ENCODE assay signal across 13 cellular contexts in genomic region chr12:6294533-6295186, GRCh38. TPM values are rescaled to one million over a fixed set of nuclear protein-coding genes. Genes with fewer than 3 reads are reported as not detected.
DNase-seq lines count a peak whose midpoint lies in the region; ATAC-seq, FAIRE-seq and TF ChIP-seq lines count a peak whose summit lies in the region.
"Had no signal": no experiment of that assay in that cellular context is flagged by ENCODE, and none has a peak within 500 bp of the region (broad histone marks: within the 10 kb centered on the region; RNA-seq: fewer than 3 reads in every experiment).

No MANE protein-coding gene starts in this region.

- BruUV-seq in PC-3 (replicated peaks; lab: Mats Ljungman, UMichigan) (TSS peak; percentile 93), endothelial cell of umbilical vein (replicated peaks; lab: Mats Ljungman, UMichigan) (TSS peak; percentile 40)

- no peak for DNase-seq in CD14-positive monocyte (ENCODE audit: low spot score)
- no peak for DNase-seq in PC-3
- DNase-seq in endothelial cell of umbilical vein (ENCODE audit: low read depth, low spot score) = no peak
- no peak for DNase-seq in NAMALWA (ENCODE audit: low spot score)
- DNase-seq in hepatic stellate cell (ENCODE audit: low spot score) = no peak
- no peak for DNase-seq in sigmoid colon
- no peak for DNase-seq in activated naive CD4-positive, alpha-beta T cell treated with anti-CD3 and anti-CD28 coated beads for 36 hours
- DNase-seq: activated CD4-positive, CD25-positive, alpha-beta regulatory T cell treated with anti-CD3 and anti-CD28 coated beads, Interleukin-2, amount 50 U/mL, for 72 hours; activated naive CD4-positive, alpha-beta T cell; stimulated activated CD8-positive, alpha-beta memory T cell treated with anti-CD3 and anti-CD28 coated beads, Interleukin-4, amount 100 ng/mL, for 48 hours had no signal

- H3K9me3 ChIP-seq in PC-3 (ENCODE audit: low read length) (no peaks in the 10 kb centered on the region), endothelial cell of umbilical vein (replicated peaks; ENCODE audit: control insufficient read depth, insufficient read depth, low read length) (no peaks in the 10 kb centered on the region), mucosa of rectum (ENCODE audit: control insufficient read depth in 2 of 2, low read length in 2 of 2) (no peaks in the 10 kb centered on the region), sigmoid colon (no peaks in the 10 kb centered on the region)

- CTCF ChIA-PET in PC-3 (lab: Charles Lee) = interaction anchor here (0.6 to 0.7 kb wide), 2 partner anchors 8 to 245 kb away, joined by 3 to 7 read pairs; no protein-coding TSS in a partner anchor
- CTCF ChIA-PET in endothelial cell of umbilical vein (lab: Charles Lee) = interaction anchor here (0.6 to 2.0 kb wide), 6 partner anchors 8 to 103 kb away, joined by 3 to 10 read pairs (median 4); no protein-coding TSS in a partner anchor
- CTCF ChIA-PET in activated naive CD4-positive, alpha-beta T cell treated with anti-CD3 and anti-CD28 coated beads for 36 hours (lab: Charles Lee) = interaction anchor here (1.0 kb wide), 1 partner anchor 10 kb away, joined by 3 read pairs; no protein-coding TSS in a partner anchor

- intact Hi-C loops in CD14-positive monocyte (cut with micrococcal nuclease) (no loop called here), PC-3 (cut with micrococcal nuclease) (loop anchor here (5.0 kb wide), 1 partner anchor 43 kb away; no protein-coding TSS in a partner anchor), endothelial cell of umbilical vein (cut with micrococcal nuclease) (loop anchor here (1.0 kb wide), 2 partner anchors 8 to 29 kb away; no protein-coding TSS in a partner anchor), sigmoid colon (cut with DNase I) (no loop called here)
- intact Hi-C loops in activated naive CD4-positive, alpha-beta T cell treated with anti-CD3 and anti-CD28 coated beads for 36 hours (cut with micrococcal nuclease) = no loop called here

- H3K4me3 Mint-ChIP-seq in CD14-positive monocyte = peak overlapping the region in 1 of 2 donors; percentile 13
- no peak overlapping the region for H3K4me3 Mint-ChIP-seq in activated naive CD4-positive, alpha-beta T cell treated with anti-CD3 and anti-CD28 coated beads for 36 hours

- H3K27me3 ChIP-seq in PC-3 (ENCODE audit: low read length) (no peaks in the 10 kb centered on the region), endothelial cell of umbilical vein (ENCODE audit: control insufficient read depth in 2 of 2, insufficient read depth in 2 of 2, low read length in 2 of 2) (no peaks in the 10 kb centered on the region), mucosa of rectum (ENCODE audit: control insufficient read depth in 2 of 2, insufficient read depth in 2 of 2, low read length in 2 of 2) (no peaks in the 10 kb centered on the region), sigmoid colon (no peaks in the 10 kb centered on the region)

- POLR2A ChIA-PET in PC-3 (lab: Charles Lee; ENCODE audit: unreplicated experiment) = interaction anchor here (0.6 to 1.0 kb wide), 6 partner anchors 9 to 94 kb away, joined by 3 to 13 read pairs (median 3); no protein-coding TSS in a partner anchor
- POLR2A ChIA-PET in endothelial cell of umbilical vein (lab: Charles Lee) = no interaction called here

- H3K4me2 ChIP-seq in PC-3 (ENCODE audit: low read length) (peak overlapping the region; percentile 45), endothelial cell of umbilical vein (ENCODE audit: insufficient read depth, low read length) (no peak overlapping the region)

- H3K36me3 ChIP-seq in PC-3 (ENCODE audit: low read depth, low read length) (no peaks in the 10 kb centered on the region), endothelial cell of umbilical vein (ENCODE audit: control insufficient read depth in 2 of 2, extremely low read depth in 1 of 2, insufficient read depth in 2 of 2, low read length in 2 of 2) (no peaks in the 10 kb centered on the region), mucosa of rectum (ENCODE audit: control insufficient read depth in 2 of 2, insufficient read depth in 2 of 2, low read length in 2 of 2) (no peaks in the 10 kb centered on the region), sigmoid colon (no peaks in the 10 kb centered on the region)
- H3K36me3 ChIP-seq: HAP-1 had no signal

- H3K9me1 ChIP-seq in endothelial cell of umbilical vein (replicated peaks; ENCODE audit: control insufficient read depth, extremely low read depth, insufficient read depth, low read length) = no peaks in the 10 kb centered on the region

- TF ChIP-seq EP300 in sigmoid colon (IDR thresholded peaks at IDR 0.05) = no peak

- TF ChIP-seq POLR2A in endothelial cell of umbilical vein (IDR thresholded peaks at IDR 0.05; ENCODE audit: low read depth, low read length) (no peak), sigmoid colon (IDR thresholded peaks at IDR 0.05) (no peak)

- H4K20me1 ChIP-seq in PC-3 (ENCODE audit: low read length) (no peaks in the 10 kb centered on the region), endothelial cell of umbilical vein (replicated peaks; ENCODE audit: control insufficient read depth, extremely low read depth, insufficient read depth, low read length) (no peaks in the 10 kb centered on the region)

- no peak overlapping the region for H3K4me3 ChIP-seq in PC-3 (ENCODE audit: low read length)
- H3K4me3 ChIP-seq in endothelial cell of umbilical vein (replicated peaks in 1 of 3; ENCODE audit: insufficient read depth in 1 of 3, low read depth in 1 of 3, low read length in 3 of 3) = no peak overlapping the region
- peak overlapping the region; percentile 51 to 59 for H3K4me3 ChIP-seq in mucosa of rectum (ENCODE audit: low read length in 2 of 2)
- H3K4me3 ChIP-seq in sigmoid colon = no peak overlapping the region
- H3K4me3 ChIP-seq: HAP-1 had no signal

- peaks cover 0 to 7% (median 3%) of the 10 kb centered on the region in 3 donors for H3K27me3 Mint-ChIP-seq in CD14-positive monocyte (ENCODE audit: low read depth in 3 of 3)
- H3K27me3 Mint-ChIP-seq in activated naive CD4-positive, alpha-beta T cell treated with anti-CD3 and anti-CD28 coated beads for 36 hours (ENCODE audit: low read depth) = no peaks in the 10 kb centered on the region

- dilution Hi-C loops in endothelial cell of umbilical vein (cut with MboI; ENCODE audit: extremely low pct_ligation_motif_present, low sequenced_read_pairs) = no loop called here

- no peaks in the 10 kb centered on the region for H3F3A ChIP-seq in PC-3 (ENCODE audit: low read length, unreplicated experiment)

- peaks cover 13% of the 10 kb centered on the region for H3K4me1 Mint-ChIP-seq in CD14-positive monocyte
- no peaks in the 10 kb centered on the region for H3K4me1 Mint-ChIP-seq in activated naive CD4-positive, alpha-beta T cell treated with anti-CD3 and anti-CD28 coated beads for 36 hours (ENCODE audit: low read depth)

- no peak for TF ChIP-seq CTCF in CD14-positive monocyte (IDR thresholded peaks at IDR 0.05)
- no peak for TF ChIP-seq CTCF in PC-3 (conservative IDR thresholded peaks at IDR 0.05; ENCODE audit: low read depth, low read length)
- TF ChIP-seq CTCF in endothelial cell of umbilical vein (IDR thresholded peaks at IDR 0.05; ENCODE audit: extremely low read depth in 1 of 2, insufficient read depth in 1 of 2, low read depth in 1 of 2, low read length in 2 of 2) = no peak
- no peak for TF ChIP-seq CTCF in sigmoid colon (IDR thresholded peaks at IDR 0.05)

- no peak for FAIRE-seq in endothelial cell of umbilical vein (lab: Jason Lieb, UNC)

- H3K27ac ChIP-seq in PC-3 (ENCODE audit: low read length) = peak overlapping the region; percentile 90
- H3K27ac ChIP-seq in endothelial cell of umbilical vein (ENCODE audit: insufficient read depth, low read depth, low read length) = peak overlapping the region; percentile 74
- peak overlapping the region; percentile 96 to 98 for H3K27ac ChIP-seq in mucosa of rectum (ENCODE audit: low read depth in 2 of 2, low read length in 2 of 2)
- peak overlapping the region in 2 of 4 donors; percentile 50 to 53 for H3K27ac ChIP-seq in sigmoid colon
- H3K27ac ChIP-seq: HL-60 had no signal

- H2AFZ ChIP-seq in PC-3 (ENCODE audit: low read length) (no peak overlapping the region), endothelial cell of umbilical vein (ENCODE audit: low read depth, low read length) (peak overlapping the region; percentile 19)

- peak overlapping the region; percentile 4 to 79 (median 51) for H3K27ac Mint-ChIP-seq in CD14-positive monocyte
- H3K27ac Mint-ChIP-seq in activated naive CD4-positive, alpha-beta T cell treated with anti-CD3 and anti-CD28 coated beads for 36 hours = no peak overlapping the region

- peak overlapping the region; percentile 74 for H3K9ac ChIP-seq in PC-3 (ENCODE audit: low read length)
- H3K9ac ChIP-seq in endothelial cell of umbilical vein (replicated peaks; ENCODE audit: extremely low read depth, insufficient read depth, low read length) = peak overlapping the region; percentile 55
- peak overlapping the region; percentile 64 to 80 for H3K9ac ChIP-seq in mucosa of rectum (ENCODE audit: low read depth in 1 of 2, low read length in 2 of 2)

- H3K36me3 Mint-ChIP-seq in CD14-positive monocyte = no peaks in the 10 kb centered on the region
- no peaks in the 10 kb centered on the region for H3K36me3 Mint-ChIP-seq in activated naive CD4-positive, alpha-beta T cell treated with anti-CD3 and anti-CD28 coated beads for 36 hours (ENCODE audit: low read depth)

- H3K4me1 ChIP-seq in PC-3 (ENCODE audit: insufficient read depth, low read length) (peaks cover 47% of the 10 kb centered on the region), endothelial cell of umbilical vein (ENCODE audit: control insufficient read depth, extremely low read depth, insufficient read depth, low read length) (peaks cover 13% of the 10 kb centered on the region), mucosa of rectum (ENCODE audit: control insufficient read depth in 2 of 2, insufficient read depth in 2 of 2, low read length in 2 of 2) (peaks cover 20 to 51% of the 10 kb centered on the region in 2 donors), sigmoid colon (peaks cover 0 to 23% (median 16%) of the 10 kb centered on the region in 4 donors)

- no peak; the same call in none of the 2 replicates for ATAC-seq in PC-3

- no peaks in the 10 kb centered on the region for H3K9me2 ChIP-seq in PC-3 (replicated peaks; ENCODE audit: low read length)

- H3K79me2 ChIP-seq in PC-3 (ENCODE audit: low read length) = no peaks in the 10 kb centered on the region
- H3K79me2 ChIP-seq in endothelial cell of umbilical vein (ENCODE audit: control insufficient read depth, insufficient read depth, low read length) = no peaks in the 10 kb centered on the region

- 2 to 52% methylated on average over 2 of the region's 2 CpGs for WGBS in sigmoid colon, 2 donors

- peaks cover 0 to 7% (median 0%) of the 10 kb centered on the region in 7 donors for H3K9me3 Mint-ChIP-seq in CD14-positive monocyte
- no peaks in the 10 kb centered on the region for H3K9me3 Mint-ChIP-seq in activated naive CD4-positive, alpha-beta T cell treated with anti-CD3 and anti-CD28 coated beads for 36 hours

RNA-seq across cellular contexts. Expression of gene PLEKHG6, which starts 15.8 kb away (rescaled TPM):
- polyA plus RNA-seq in CD14-positive monocyte (not detected), endothelial cell of umbilical vein (0.11 and 0.12 TPM in 2 replicates), sigmoid colon (100 to 1,000 TPM in 1 of 3 donors, 10 to 100 TPM in 2; 61.3 to 146 (median 93.6) TPM)
- total RNA-seq in PC-3 (2014; rRNA removed) (18.0 and 18.4 TPM in 2 replicates), endothelial cell of umbilical vein (0.48 TPM in 1 of 2 replicates, not detected in the other), sigmoid colon (1 to 10 TPM in 1 of 4 donors, under 1 TPM in 1, not detected in 2; 0.99 to 2.5 TPM)
- 0.09 and 0.79 TPM in 2 replicates for polyA plus RNA-seq in endothelial cell of umbilical vein (2011; cell fraction: cytosol; rRNA removed)
- polyA plus RNA-seq in endothelial cell of umbilical vein (2011; cell fraction: nucleus; rRNA removed) = 0.04 TPM in 1 of 2 replicates, not detected in the other
- 0.14 and 0.50 TPM in 2 replicates for polyA plus RNA-seq in endothelial cell of umbilical vein (2012)
- polyA minus RNA-seq in endothelial cell of umbilical vein = not detected in 2 replicates
- polyA minus RNA-seq in endothelial cell of umbilical vein (2011; cell fraction: cytosol; rRNA and poly(A)+ RNA removed) = not detected
- not detected in 2 replicates for polyA minus RNA-seq in endothelial cell of umbilical vein (2011; cell fraction: nucleus; rRNA and poly(A)+ RNA removed)
- not detected for total RNA-seq in activated naive CD4-positive, alpha-beta T cell treated with anti-CD3 and anti-CD28 coated beads for 36 hours

RNA-seq across cellular contexts. Expression of gene TNFRSF1A, which starts 47.2 kb away (rescaled TPM):
- 100 to 1,000 TPM; 108 to 157 TPM for polyA plus RNA-seq in CD14-positive monocyte
- total RNA-seq in PC-3 (2014; rRNA removed) = 95.1 and 97.4 TPM in 2 replicates
- 84.0 and 98.2 TPM in 2 replicates for total RNA-seq in endothelial cell of umbilical vein
- 86.5 and 92.9 TPM in 2 replicates for polyA plus RNA-seq in endothelial cell of umbilical vein
- 83.7 and 84.0 TPM in 2 replicates for polyA plus RNA-seq in endothelial cell of umbilical vein (2011; cell fraction: cytosol; rRNA removed)
- polyA plus RNA-seq in endothelial cell of umbilical vein (2011; cell fraction: nucleus; rRNA removed) = 63.0 and 68.9 TPM in 2 replicates
- 101 and 108 TPM in 2 replicates for polyA plus RNA-seq in endothelial cell of umbilical vein (2012)
- 91.7 and 97.9 TPM in 2 replicates for polyA minus RNA-seq in endothelial cell of umbilical vein
- polyA minus RNA-seq in endothelial cell of umbilical vein (2011; cell fraction: cytosol; rRNA and poly(A)+ RNA removed) = 65.3 TPM
- 58.5 and 60.2 TPM in 2 replicates for polyA minus RNA-seq in endothelial cell of umbilical vein (2011; cell fraction: nucleus; rRNA and poly(A)+ RNA removed)
- total RNA-seq in sigmoid colon = 100 to 1,000 TPM; 135 to 191 (median 176) TPM
- 100 to 1,000 TPM in 1 of 3 donors, 10 to 100 TPM in 2; 31.7 to 107 (median 74.5) TPM for polyA plus RNA-seq in sigmoid colon
- 10 to 100 TPM; 38.1 to 41.3 TPM for total RNA-seq in activated naive CD4-positive, alpha-beta T cell treated with anti-CD3 and anti-CD28 coated beads for 36 hours

Comparison
In these comparisons a context has a peak if more than half of its experiments do, and no peak if none do; other contexts are left out.
1. H3K4me3 ChIP-seq: peak in mucosa of rectum (2 of 2); none in PC-3 (single experiment), endothelial cell of umbilical vein (0 of 3) and sigmoid colon (0 of 4).
2. intact Hi-C loops: an anchor here in PC-3 (5.0 kb wide) and endothelial cell of umbilical vein (1.0 kb wide); none called in CD14-positive monocyte, sigmoid colon and activated naive CD4-positive, alpha-beta T cell treated with anti-CD3 and anti-CD28 coated beads for 36 hours.
3. Peak in every context shown above with its lines, with median percentiles within 50 percentile points of each other: H3K9ac ChIP-seq.